In the genomic region with DNA sequence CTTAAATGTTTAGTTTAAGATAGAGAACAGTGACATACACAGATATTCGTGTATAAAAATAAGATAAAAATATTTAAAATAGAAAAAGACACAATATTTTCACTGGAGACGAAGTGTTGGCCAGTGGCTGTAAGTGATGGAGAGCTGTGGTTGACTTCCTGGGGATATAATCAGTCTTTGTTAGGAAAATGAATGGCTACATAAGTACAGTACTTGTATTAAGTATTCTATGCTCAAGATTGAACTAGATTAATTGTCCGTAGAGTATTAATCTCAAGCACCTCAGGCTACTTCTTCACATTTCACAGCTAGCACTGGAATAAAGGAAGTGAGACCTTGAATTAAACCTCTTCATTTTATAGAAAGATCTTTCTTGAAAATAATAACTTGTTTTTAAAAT, we compare ENCODE assay signal across 18 cellular contexts.
"Had no signal": no experiment of that assay in that cellular context is flagged by ENCODE, and none has a peak within 500 bp of the region (broad histone marks: within the 10 kb centered on the region; RNA-seq: fewer than 3 reads in every experiment).

No MANE protein-coding gene starts in this region.

- ATAC-seq: natural killer cell; right lobe of liver; stimulated activated naive B cell treated with anti-CD40 and anti-IgM and Interleukin-4, amounts not matched to agents 10 μg/mL and 1 μg/mL and 100 μg/mL, for 72 hours; stimulated activated naive CD8-positive, alpha-beta T cell treated with anti-CD3 and anti-CD28 coated beads, Interleukin-15, Interleukin-2, amounts not matched to agents 100 U/mL and 50 U/mL, for 24 hours had no signal

- DNase-seq: islet precursor cell; left ventricle myocardium inferior; mesendoderm; naive B cell; natural killer cell; nephron progenitor cell; occipital lobe; right lobe of liver; stimulated activated CD4-positive, alpha-beta T cell treated with anti-CD3 and anti-CD28 coated beads, Interleukin-1b, Interleukin-23, amount 100 ng/mL, for 48 hours; stimulated activated CD4-positive, alpha-beta T cell treated with anti-CD3 and anti-CD28 coated beads, Interleukin-2, amount 100 ng/mL, for 48 hours; stimulated activated CD4-positive, alpha-beta T cell treated with anti-CD3 and anti-CD28 coated beads, Interleukin-4, amount 100 ng/mL, for 4 hours; stimulated activated naive B cell treated with anti-CD40 and anti-IgM and Interleukin-4, amounts not matched to agents 10 μg/mL and 1 μg/mL and 100 μg/mL, for 72 hours; stimulated activated naive CD8-positive, alpha-beta T cell treated with anti-CD3 and anti-CD28 coated beads, Interleukin-15, Interleukin-2, amounts not matched to agents 100 U/mL and 50 U/mL, for 24 hours; stomach; testis; thyroid gland; transverse colon; upper lobe of left lung had no signal
